ENCODE assay signal across 8 cellular contexts in the genomic region with DNA sequence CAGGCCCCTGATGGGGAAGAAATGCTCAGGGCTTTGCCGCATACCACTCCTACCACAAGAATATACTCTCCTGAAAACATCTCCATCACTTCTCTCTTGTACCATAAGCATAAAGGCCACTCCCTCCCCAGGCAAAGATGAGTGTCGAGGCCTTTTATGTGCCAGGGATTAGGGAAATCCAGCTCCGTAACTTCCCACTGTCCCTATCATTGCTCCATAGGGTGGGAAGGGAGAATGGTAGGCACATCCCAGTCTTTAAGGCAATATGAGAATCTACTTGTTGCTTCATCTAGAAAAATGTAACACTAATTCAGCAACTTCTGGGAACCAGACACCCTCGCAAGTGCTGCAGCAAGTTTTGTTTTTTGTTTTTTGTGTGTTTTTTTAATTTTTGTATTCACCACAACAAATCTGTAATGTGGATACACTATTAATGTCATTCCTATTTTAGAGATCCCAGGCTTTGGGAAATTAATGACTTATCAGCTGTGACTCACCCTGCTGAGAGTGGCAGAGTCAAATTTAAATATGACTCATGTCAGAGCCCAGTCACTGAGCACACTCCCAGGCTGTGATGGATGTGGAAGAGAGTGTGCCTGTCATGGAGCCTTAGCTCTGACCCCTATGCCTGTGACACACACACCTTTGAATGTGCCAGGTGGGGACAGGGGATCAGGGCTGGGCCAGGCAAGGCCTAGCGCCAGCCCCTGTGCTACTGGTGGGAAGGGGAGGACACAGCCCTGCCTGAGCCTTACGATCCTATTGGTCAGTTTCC. TPM values are rescaled to one million over a fixed set of nuclear protein-coding genes. Genes with fewer than 3 reads are reported as not detected.
A peak's percentile ranks its signal among the peaks of the same experiment; 100 is the strongest.
DNase-seq lines count a peak whose midpoint lies in the region; ATAC-seq, FAIRE-seq and TF ChIP-seq lines count a peak whose summit lies in the region.

No MANE protein-coding gene starts in this region.

- H2BK120ac ChIP-seq in H1 (replicated peaks; ENCODE audit: low read depth, low read length): no peak overlapping the region

- H3K9me3 Mint-ChIP-seq in natural killer cell treated with Interleukin-12 subunit alpha and Interleukin-12 subunit beta and Interleukin-15 and Interleukin-18, amount 100 ng/mL, for 72 hours: no peaks in the 10 kb centered on the region

- no peak overlapping the region for H2AFZ ChIP-seq in H1 (ENCODE audit: low read length)

- H4K20me1 ChIP-seq in H1 (replicated peaks in 1 of 2; ENCODE audit: control insufficient read depth in 1 of 2, insufficient read depth in 2 of 2, low read length in 2 of 2): peaks cover 36 to 45% of the 10 kb centered on the region in 2 experiments

- H3K36me3 Mint-ChIP-seq in natural killer cell treated with Interleukin-12 subunit alpha and Interleukin-12 subunit beta and Interleukin-15 and Interleukin-18, amount 100 ng/mL, for 72 hours: no peaks in the 10 kb centered on the region

- H3K9ac ChIP-seq in H1 (replicated peaks in 1 of 4; ENCODE audit: extremely low read depth in 1 of 4, low read depth in 3 of 4, low read length in 3 of 4): no peak overlapping the region

- no peak for TF ChIP-seq RAD21 in H1 (IDR thresholded peaks at IDR 0.05 in 1 of 2, conservative IDR thresholded peaks at IDR 0.05 in 1 of 2; ENCODE audit: low read depth in 2 of 2, low read length in 2 of 2)

- no peak for TF ChIP-seq EP300 in H1 (IDR thresholded peaks at IDR 0.05; ENCODE audit: borderline replicate concordance in 1 of 2, low read depth in 2 of 2, low read length in 2 of 2)

- H3K27ac Mint-ChIP-seq in natural killer cell treated with Interleukin-12 subunit alpha and Interleukin-12 subunit beta and Interleukin-15 and Interleukin-18, amount 100 ng/mL, for 72 hours: peak overlapping the region in 1 of 2 donors; percentile 71

- H3K4me2 ChIP-seq in H1 (ENCODE audit: insufficient read depth in 1 of 2, low read depth in 2 of 2, low read length in 2 of 2): 0 out of 4 replicates have a peak overlapping the region, but pooled peaks of 1 of the 2 experiments have one; percentile 37

- no peak overlapping the region for H2BK15ac ChIP-seq in H1 (ENCODE audit: low read length)

- no peak for TF ChIP-seq POLR2A in H1 (IDR thresholded peaks at IDR 0.05; ENCODE audit: control extremely low read depth in 1 of 2, low read depth in 2 of 2, low read length in 2 of 2)

- POLR2A ChIA-PET in H1 (lab: Charles Lee; ENCODE audit: partially characterized antibody): interaction anchor here (4.6 kb wide), 1 partner anchor 23 kb away, joined by 17 read pairs; the partner anchor contains the start of gene PANX1

- H3K9me3 ChIP-seq in H1 (ENCODE audit: insufficient read depth in 2 of 2, low read depth in 1 of 2, low read length in 1 of 2): 0 out of 4 replicates have a peak, but pooled peaks cover 0 to 4% of the 10 kb centered on the region in 2 experiments

- no peak overlapping the region for H2BK12ac ChIP-seq in H1 (ENCODE audit: low read depth, low read length)

- H3K79me2 ChIP-seq in H1 (ENCODE audit: control insufficient read depth in 1 of 2, insufficient read depth in 2 of 2, low read length in 2 of 2): peaks cover 48 to 93% of the 10 kb centered on the region in 2 experiments

- no peak overlapping the region for H3K4me3 ChIP-seq in H1 (ENCODE audit: extremely low read depth in 1 of 4, insufficient read depth in 2 of 4, low read depth in 3 of 4, low read length in 4 of 4)

- no peak overlapping the region for H2BK20ac ChIP-seq in H1 (ENCODE audit: low read length)

- DNase-seq in COLO668 (lab: John Stamatoyannopoulos, UW; ENCODE audit: unreplicated experiment) (peak; percentile 33), NCI-H226 (peak; percentile 83), H1 (ENCODE audit: low read depth in 1 of 2, low spot score in 2 of 2) (no peak), cerebellar nuclear complex (lab: John Stamatoyannopoulos, UW) (no peak), RPMI8226 (no peak), middle frontal gyrus (ENCODE audit: extremely low spot score, low spot score) (no peak)
- no peak for DNase-seq in natural killer cell treated with Interleukin-12 subunit alpha and Interleukin-12 subunit beta and Interleukin-15 and Interleukin-18, amount 100 ng/mL, for 72 hours (ENCODE audit: low spot score)

- H3K27me3 ChIP-seq in H1 (replicated peaks in 1 of 4; ENCODE audit: control insufficient read depth in 3 of 4, extremely low read depth in 1 of 4, insufficient read depth in 3 of 4, low read length in 3 of 4): no peaks in the 10 kb centered on the region

- H3K27ac ChIP-seq in H1 (ENCODE audit: low read depth, low read length): no peak overlapping the region

- TF ChIP-seq CTCF in H1 (IDR thresholded peaks at IDR 0.05; ENCODE audit: control extremely low read depth in 1 of 3, insufficient read depth in 1 of 3, low read depth in 1 of 3, low read length in 3 of 3): no peak

- no peak overlapping the region for H3K56ac ChIP-seq in H1 (replicated peaks; ENCODE audit: insufficient read length, low read depth, low read length)

- H4K5ac ChIP-seq in H1 (ENCODE audit: insufficient read length, low read depth, low read length): no peak overlapping the region

- H3K79me1 ChIP-seq in H1 (ENCODE audit: low read depth, low read length): peaks cover 28% of the 10 kb centered on the region

- no peak overlapping the region for H3K4me3 Mint-ChIP-seq in natural killer cell treated with Interleukin-12 subunit alpha and Interleukin-12 subunit beta and Interleukin-15 and Interleukin-18, amount 100 ng/mL, for 72 hours

- peak; percentile 71 for ATAC-seq in GM21619 (IDR thresholded peaks at IDR 0.05; ENCODE audit: unreplicated experiment)
- ATAC-seq in natural killer cell treated with Interleukin-12 subunit alpha and Interleukin-12 subunit beta and Interleukin-15 and Interleukin-18, amount 100 ng/mL, for 72 hours: peak; percentile 73 to 75

- CTCF ChIA-PET in H1 (lab: Charles Lee; ENCODE audit: partially characterized antibody): interaction anchor here (1.2 to 2.7 kb wide), 3 partner anchors 25 to 85 kb away, joined by 3 to 13 read pairs (median 5); no protein-coding TSS in a partner anchor

- FAIRE-seq in H1 (lab: Jason Lieb, UNC): no peak

- H2BK5ac ChIP-seq in H1 (ENCODE audit: low read depth, low read length): 0 out of 2 replicates have a peak overlapping the region, but pooled peaks have one; percentile 68

- no peak overlapping the region for H3K14ac ChIP-seq in H1 (ENCODE audit: insufficient read length)

- WGBS in H1 (ENCODE audit: extremely low coverage in 1 of 2, insufficient coverage in 1 of 2, insufficient read length in 1 of 2, insufficient replicate concordance in 2 of 2, low coverage in 1 of 2, low lambda C conversion rate in 2 of 2, missing lambda C conversion rate in 1 of 2), 2 experiments: 86% methylated on average over 6 of the region's 6 CpGs; no CpG with 5 or more reads in 1 of the 2 experiments

- no peak overlapping the region for H4K8ac ChIP-seq in H1 (ENCODE audit: extremely low read depth, insufficient read depth, low read length)

- no peak overlapping the region; the same call in 1 of the 2 replicates for H3K18ac ChIP-seq in H1 (ENCODE audit: extremely low read depth, low read length)

- peaks cover 54 to 61% of the 10 kb centered on the region in 2 donors for H3K4me1 Mint-ChIP-seq in natural killer cell treated with Interleukin-12 subunit alpha and Interleukin-12 subunit beta and Interleukin-15 and Interleukin-18, amount 100 ng/mL, for 72 hours (ENCODE audit: low read depth in 2 of 2)

- no peaks in the 10 kb centered on the region for H3K27me3 Mint-ChIP-seq in natural killer cell treated with Interleukin-12 subunit alpha and Interleukin-12 subunit beta and Interleukin-15 and Interleukin-18, amount 100 ng/mL, for 72 hours

- H3K4me1 ChIP-seq in H1 (replicated peaks in 1 of 4; ENCODE audit: control insufficient read depth in 3 of 4, insufficient read depth in 4 of 4, low read length in 3 of 4): peaks cover 10 to 22% (median 16%) of the 10 kb centered on the region in 4 experiments

- no peak overlapping the region for H4K91ac ChIP-seq in H1 (replicated peaks; ENCODE audit: insufficient read length, low read length)

- peaks cover 0 to 26% (median 10%) of the 10 kb centered on the region in 4 experiments; a peak in 5 of 8 replicates for H3K36me3 ChIP-seq in H1 (ENCODE audit: control insufficient read depth in 2 of 4, insufficient read depth in 4 of 4, low read length in 3 of 4)

- H2AK5ac ChIP-seq in H1 (ENCODE audit: low read depth, low read length): no peak overlapping the region; the same call in 1 of the 2 replicates

- no peak overlapping the region for H3K23ac ChIP-seq in H1 (ENCODE audit: insufficient read length)

- no peak overlapping the region for H3K4ac ChIP-seq in H1 (replicated peaks; ENCODE audit: insufficient read length, low read depth, low read length)

- no peaks in the 10 kb centered on the region for H3K23me2 ChIP-seq in H1 (ENCODE audit: low read depth, low read length)

TF ChIP-seq in H1, 55 proteins besides CTCF, POLR2A, EP300 and RAD21:
- TF ChIP-seq CEBPB (IDR thresholded peaks at IDR 0.05; ENCODE audit: low read depth, low read length) (0 out of 2 replicates have a peak, but pooled peaks have one; percentile 15), NANOG (IDR thresholded peaks at IDR 0.05; ENCODE audit: insufficient read depth, low read depth, low read length, poor library complexity, severe bottlenecking) (no peak)

RNA-seq across cellular contexts. Expression of gene PANX1, which starts 23.4 kb away (rescaled TPM):
- total RNA-seq in H1 (2021; fragmentation: NEBNext Ultra II Directional; extraction: Animal tissue kit (Norgen Biotek cat#: 25700)): 34.5 and 35.2 TPM in 2 replicates
- polyA plus RNA-seq in H1 (2011; rRNA removed): 15.4 and 15.9 TPM in 2 replicates
- polyA plus RNA-seq in H1 (2011; cell fraction: cytosol; rRNA removed): 18.1 TPM
- 18.9 TPM for polyA plus RNA-seq in H1 (2011; cell fraction: nucleus; rRNA removed)
- polyA plus RNA-seq in H1 (2012, experiment 1 of 2): 19.1 to 29.2 TPM (median 24.7 TPM) in 4 replicates
- polyA plus RNA-seq in H1 (2012, experiment 2 of 2): 7.6 TPM
- 25.2 TPM for polyA plus RNA-seq in H1 (2013, experiment 1 of 2)
- polyA plus RNA-seq in H1 (2013, experiment 2 of 2): 29.7 TPM
- 69.0 and 96.8 TPM in 2 replicates for polyA minus RNA-seq in H1 (2011; rRNA and poly(A)+ RNA removed)
- polyA minus RNA-seq in H1 (2011; cell fraction: cytosol; rRNA and poly(A)+ RNA removed): 35.2 TPM
- polyA minus RNA-seq in H1 (2011; cell fraction: nucleus; rRNA and poly(A)+ RNA removed): 62.2 TPM
- total RNA-seq in natural killer cell treated with Interleukin-12 subunit alpha and Interleukin-12 subunit beta and Interleukin-15 and Interleukin-18, amount 100 ng/mL, for 72 hours: 10 to 100 TPM; 16.5 to 25.5 TPM

Comparison
In these comparisons a context has a peak if more than half of its experiments do, and no peak if none do; other contexts are left out.
1. DNase-seq: peak in COLO668 (single experiment) and NCI-H226 (single experiment); none in H1 (0 of 2), natural killer cell treated with Interleukin-12 subunit alpha and Interleukin-12 subunit beta and Interleukin-15 and Interleukin-18, amount 100 ng/mL, for 72 hours (single experiment), cerebellar nuclear complex (0 of 2), RPMI8226 (single experiment) and middle frontal gyrus (single experiment).